20 cellular contexts compared by ENCODE assay signal in genomic region chr19:6672693-6673290, GRCh38. TPM values are rescaled to one million over a fixed set of nuclear protein-coding genes. Genes with fewer than 3 reads are reported as not detected.
DNase-seq lines count a peak whose midpoint lies in the region; ATAC-seq, FAIRE-seq and TF ChIP-seq lines count a peak whose summit lies in the region.
"Had no signal": no experiment of that assay in that cellular context is flagged by ENCODE, and none has a peak within 500 bp of the region (broad histone marks: within the 10 kb centered on the region; RNA-seq: fewer than 3 reads in every experiment).

No MANE protein-coding gene starts in this region.

- no peaks in the 10 kb centered on the region for H3K79me1 ChIP-seq in H1 (ENCODE audit: low read depth, low read length)

- peaks cover 57% of the 10 kb centered on the region for H3K4me1 Mint-ChIP-seq in activated naive CD4-positive, alpha-beta T cell treated with anti-CD3 and anti-CD28 coated beads, Interleukin-2, amount 50 U/mL, for 24 hours
- H3K4me1 Mint-ChIP-seq in activated CD8-positive, alpha-beta T cell treated with anti-CD3 and anti-CD28 coated beads for 36 hours (ENCODE audit: low read depth): peaks cover 54% of the 10 kb centered on the region
- no peaks in the 10 kb centered on the region for H3K4me1 Mint-ChIP-seq in type B pancreatic cell (ENCODE audit: unreplicated experiment)

- no peaks in the 10 kb centered on the region for H3K9me3 Mint-ChIP-seq in activated naive CD4-positive, alpha-beta T cell treated with anti-CD3 and anti-CD28 coated beads, Interleukin-2, amount 50 U/mL, for 24 hours
- H3K9me3 Mint-ChIP-seq in activated CD8-positive, alpha-beta T cell treated with anti-CD3 and anti-CD28 coated beads for 36 hours: peaks cover 4% of the 10 kb centered on the region
- peaks cover 2% of the 10 kb centered on the region for H3K9me3 Mint-ChIP-seq in type B pancreatic cell

- DNase-seq in activated naive CD4-positive, alpha-beta T cell treated with anti-CD3 and anti-CD28 coated beads, Interleukin-2, amount 50 U/mL, for 16 hours: no peak
- DNase-seq in activated CD8-positive, alpha-beta T cell treated with anti-CD3 and anti-CD28 coated beads for 36 hours: no peak
- DNase-seq in H1 (ENCODE audit: low read depth in 1 of 2, low spot score in 2 of 2): no peak
- peak; percentile 27 for DNase-seq in small intestine
- no peak for DNase-seq in NCI-H774 (lab: John Stamatoyannopoulos, UW)
- no peak for DNase-seq in type B pancreatic cell (ENCODE audit: extremely low spot score, unreplicated experiment)
- DNase-seq: CD8-positive, alpha-beta memory T cell; KG1; NCI-H1105 treated with DMSO at 0.1 percent for 48 hours; NCI-H187; NCI-H226; NCI-H524; PC-3; RPMI8226; SHP77 treated with DMSO at 0.1 percent for 48 hours had no signal

- H3K4me1 ChIP-seq in H1 (replicated peaks in 1 of 4; ENCODE audit: control insufficient read depth in 3 of 4, insufficient read depth in 4 of 4, low read length in 3 of 4) (peaks cover 3 to 10% (median 4%) of the 10 kb centered on the region in 4 experiments), small intestine (ENCODE audit: control insufficient read depth in 2 of 2, insufficient read depth in 1 of 2, low read depth in 1 of 2, low read length in 1 of 2) (no peaks in the 10 kb centered on the region)

- H2AK5ac ChIP-seq in H1 (ENCODE audit: low read depth, low read length): no peak overlapping the region

- 89% methylated on average over 6 of the region's 6 CpGs; no CpG with 5 or more reads in 1 of the 2 experiments for WGBS in H1 (ENCODE audit: extremely low coverage in 1 of 2, insufficient coverage in 1 of 2, insufficient read length in 1 of 2, insufficient replicate concordance in 2 of 2, low coverage in 1 of 2, low lambda C conversion rate in 2 of 2, missing lambda C conversion rate in 1 of 2), 2 experiments
- WGBS in small intestine, 3 donors: 61 to 84% (median 74%) methylated on average over 6 of the region's 6 CpGs

- peak overlapping the region; percentile 95 for H3K27ac Mint-ChIP-seq in activated naive CD4-positive, alpha-beta T cell treated with anti-CD3 and anti-CD28 coated beads, Interleukin-2, amount 50 U/mL, for 24 hours
- H3K27ac Mint-ChIP-seq in activated CD8-positive, alpha-beta T cell treated with anti-CD3 and anti-CD28 coated beads for 36 hours: peak overlapping the region; percentile 26
- H3K27ac Mint-ChIP-seq in type B pancreatic cell: no peak overlapping the region

- no peak overlapping the region for H3K14ac ChIP-seq in H1 (ENCODE audit: insufficient read length)

- TF ChIP-seq RAD21 in H1 (IDR thresholded peaks at IDR 0.05 in 1 of 2, conservative IDR thresholded peaks at IDR 0.05 in 1 of 2; ENCODE audit: low read depth in 2 of 2, low read length in 2 of 2): no peak

- H3K4me2 ChIP-seq in H1 (ENCODE audit: insufficient read depth in 1 of 2, low read depth in 2 of 2, low read length in 2 of 2): no peak overlapping the region
- H3K4me2 ChIP-seq: A549 had no signal

- H3K27me3 ChIP-seq in H1 (replicated peaks in 1 of 4; ENCODE audit: control insufficient read depth in 3 of 4, extremely low read depth in 1 of 4, insufficient read depth in 3 of 4, low read length in 3 of 4) (no peaks in the 10 kb centered on the region), small intestine (ENCODE audit: control insufficient read depth in 2 of 2, insufficient read depth in 2 of 2, low read length in 2 of 2) (no peaks in the 10 kb centered on the region)

- H3K4ac ChIP-seq in H1 (replicated peaks; ENCODE audit: insufficient read length, low read depth, low read length): no peak overlapping the region

- POLR2A ChIA-PET in activated CD8-positive, alpha-beta T cell treated with anti-CD3 and anti-CD28 coated beads for 36 hours (lab: Charles Lee): interaction anchor here (0.8 to 2.5 kb wide), 2 partner anchors 18 to 141 kb away, joined by 3 to 10 read pairs; no protein-coding TSS in a partner anchor
- POLR2A ChIA-PET in H1 (lab: Charles Lee; ENCODE audit: partially characterized antibody): no interaction called here

- H4K5ac ChIP-seq in H1 (ENCODE audit: insufficient read length, low read depth, low read length): no peak overlapping the region

- no peaks in the 10 kb centered on the region for H3K23me2 ChIP-seq in H1 (ENCODE audit: low read depth, low read length)

- H4K8ac ChIP-seq in H1 (ENCODE audit: extremely low read depth, insufficient read depth, low read length): no peak overlapping the region

- no peak for TF ChIP-seq CTCF in activated CD8-positive, alpha-beta T cell treated with anti-CD3 and anti-CD28 coated beads for 36 hours (IDR thresholded peaks at IDR 0.05)
- no peak for TF ChIP-seq CTCF in H1 (IDR thresholded peaks at IDR 0.05; ENCODE audit: control extremely low read depth in 1 of 3, insufficient read depth in 1 of 3, low read depth in 1 of 3, low read length in 3 of 3)
- TF ChIP-seq CTCF in type B pancreatic cell (conservative IDR thresholded peaks at IDR 0.05): no peak

- no peaks in the 10 kb centered on the region for H3K27me3 Mint-ChIP-seq in activated naive CD4-positive, alpha-beta T cell treated with anti-CD3 and anti-CD28 coated beads, Interleukin-2, amount 50 U/mL, for 24 hours
- no peaks in the 10 kb centered on the region for H3K27me3 Mint-ChIP-seq in activated CD8-positive, alpha-beta T cell treated with anti-CD3 and anti-CD28 coated beads for 36 hours
- H3K27me3 Mint-ChIP-seq in type B pancreatic cell: peaks cover 7% of the 10 kb centered on the region

- H3K18ac ChIP-seq in H1 (ENCODE audit: extremely low read depth, low read length): no peak overlapping the region

- no peak overlapping the region for H4K91ac ChIP-seq in H1 (replicated peaks; ENCODE audit: insufficient read length, low read length)

- peak overlapping the region; percentile 16 for H3K4me3 Mint-ChIP-seq in activated naive CD4-positive, alpha-beta T cell treated with anti-CD3 and anti-CD28 coated beads, Interleukin-2, amount 50 U/mL, for 24 hours
- no peak overlapping the region for H3K4me3 Mint-ChIP-seq in activated CD8-positive, alpha-beta T cell treated with anti-CD3 and anti-CD28 coated beads for 36 hours
- H3K4me3 Mint-ChIP-seq in type B pancreatic cell: no peak overlapping the region

- CTCF ChIA-PET in activated CD8-positive, alpha-beta T cell treated with anti-CD3 and anti-CD28 coated beads for 36 hours (lab: Charles Lee): interaction anchor here (0.6 to 1.6 kb wide), 3 partner anchors 9 to 52 kb away, joined by 3 to 6 read pairs (median 3); no protein-coding TSS in a partner anchor
- CTCF ChIA-PET in H1 (lab: Charles Lee; ENCODE audit: partially characterized antibody): no interaction called here

- H2BK15ac ChIP-seq in H1 (ENCODE audit: low read length): no peak overlapping the region

- H3K4me3 ChIP-seq in H1 (ENCODE audit: extremely low read depth in 1 of 4, insufficient read depth in 2 of 4, low read depth in 3 of 4, low read length in 4 of 4): no peak overlapping the region
- no peak overlapping the region for H3K4me3 ChIP-seq in small intestine (ENCODE audit: low read depth in 1 of 2, low read length in 2 of 2)
- H3K4me3 ChIP-seq: A549 had no signal

- H3K9me3 ChIP-seq in H1 (ENCODE audit: insufficient read depth in 2 of 2, low read depth in 1 of 2, low read length in 1 of 2) (no peaks in the 10 kb centered on the region), small intestine (ENCODE audit: control insufficient read depth, low read depth) (no peaks in the 10 kb centered on the region)
- H3K9me3 ChIP-seq: A549 had no signal

- H2BK20ac ChIP-seq in H1 (ENCODE audit: low read length): no peak overlapping the region

- no peak overlapping the region for H2BK12ac ChIP-seq in H1 (ENCODE audit: low read depth, low read length)

- TF ChIP-seq EP300 in H1 (IDR thresholded peaks at IDR 0.05; ENCODE audit: borderline replicate concordance in 1 of 2, low read depth in 2 of 2, low read length in 2 of 2): no peak

- H3K9ac ChIP-seq in H1 (replicated peaks in 1 of 4; ENCODE audit: extremely low read depth in 1 of 4, low read depth in 3 of 4, low read length in 3 of 4): no peak overlapping the region

- H2BK120ac ChIP-seq in H1 (replicated peaks; ENCODE audit: low read depth, low read length): no peak overlapping the region

- no peaks in the 10 kb centered on the region for H4K20me1 ChIP-seq in H1 (replicated peaks in 1 of 2; ENCODE audit: control insufficient read depth in 1 of 2, insufficient read depth in 2 of 2, low read length in 2 of 2)

- H3K23ac ChIP-seq in H1 (ENCODE audit: insufficient read length): no peak overlapping the region

- no peak for FAIRE-seq in H1 (lab: Jason Lieb, UNC)
- no peak for FAIRE-seq in small intestine (lab: Jason Lieb, UNC)
- FAIRE-seq: A549, D721Med, GM12891 had no signal

- intact Hi-C loops in activated CD8-positive, alpha-beta T cell treated with anti-CD3 and anti-CD28 coated beads for 36 hours (cut with micrococcal nuclease): no loop called here

- H2BK5ac ChIP-seq in H1 (ENCODE audit: low read depth, low read length): no peak overlapping the region

- H3K36me3 ChIP-seq in H1 (ENCODE audit: control insufficient read depth in 2 of 4, insufficient read depth in 4 of 4, low read length in 3 of 4) (no peaks in the 10 kb centered on the region), small intestine (ENCODE audit: control insufficient read depth in 2 of 2, insufficient read depth in 2 of 2, low read length in 2 of 2) (no peaks in the 10 kb centered on the region)

- no peak overlapping the region for H3K56ac ChIP-seq in H1 (replicated peaks; ENCODE audit: insufficient read length, low read depth, low read length)

- no peak for ATAC-seq in activated CD8-positive, alpha-beta T cell treated with anti-CD3 and anti-CD28 coated beads for 36 hours
- ATAC-seq: A549, PC-3 had no signal

- H3K36me3 Mint-ChIP-seq in activated naive CD4-positive, alpha-beta T cell treated with anti-CD3 and anti-CD28 coated beads, Interleukin-2, amount 50 U/mL, for 24 hours: peaks cover 11% of the 10 kb centered on the region
- peaks cover 22% of the 10 kb centered on the region for H3K36me3 Mint-ChIP-seq in activated CD8-positive, alpha-beta T cell treated with anti-CD3 and anti-CD28 coated beads for 36 hours (ENCODE audit: low read depth)
- no peaks in the 10 kb centered on the region for H3K36me3 Mint-ChIP-seq in type B pancreatic cell

- H3K27ac ChIP-seq in H1 (ENCODE audit: low read depth, low read length) (no peak overlapping the region), small intestine (ENCODE audit: low read depth in 1 of 2, low read length in 1 of 2) (no peak overlapping the region)
- H3K27ac ChIP-seq: A549 had no signal

- H2AFZ ChIP-seq in H1 (ENCODE audit: low read length): no peak overlapping the region

- no peak for TF ChIP-seq POLR2A in H1 (IDR thresholded peaks at IDR 0.05; ENCODE audit: control extremely low read depth in 1 of 2, low read depth in 2 of 2, low read length in 2 of 2)

- no peaks in the 10 kb centered on the region for H3K79me2 ChIP-seq in H1 (ENCODE audit: control insufficient read depth in 1 of 2, insufficient read depth in 2 of 2, low read length in 2 of 2)

RNA-seq across cellular contexts. Expression of gene TNFSF14, which starts 2.8 kb away (rescaled TPM):
- 10 to 100 TPM; 41.7 to 43.8 TPM for total RNA-seq in activated CD8-positive, alpha-beta T cell treated with anti-CD3 and anti-CD28 coated beads for 36 hours
- not detected in 2 replicates for total RNA-seq in H1 (2021; fragmentation: NEBNext Ultra II Directional; extraction: Animal tissue kit (Norgen Biotek cat#: 25700))
- polyA plus RNA-seq in H1 (2011; rRNA removed) (0.03 TPM in 1 of 2 replicates, not detected in the other), small intestine (1 to 10 TPM in 1 of 3 donors, under 1 TPM in 2; 0.22 to 2.2 (median 0.73) TPM)
- polyA plus RNA-seq in H1 (2011; cell fraction: cytosol; rRNA removed): 0.03 TPM
- polyA plus RNA-seq in H1 (2011; cell fraction: nucleus; rRNA removed): not detected
- polyA plus RNA-seq in H1 (2012, experiment 1 of 2): 0.06 TPM in 1 of 4 replicates, not detected in the others
- polyA plus RNA-seq in H1 (2012, experiment 2 of 2): not detected
- 0.02 TPM for polyA plus RNA-seq in H1 (2013, experiment 1 of 2)
- polyA plus RNA-seq in H1 (2013, experiment 2 of 2): not detected
- not detected in 2 replicates for polyA minus RNA-seq in H1 (2011; rRNA and poly(A)+ RNA removed)
- not detected for polyA minus RNA-seq in H1 (2011; cell fraction: cytosol; rRNA and poly(A)+ RNA removed)
- polyA minus RNA-seq in H1 (2011; cell fraction: nucleus; rRNA and poly(A)+ RNA removed): not detected
- not detected in 2 replicates for total RNA-seq in type B pancreatic cell (ENCODE audit: low replicate concordance)
- total RNA-seq: PC-3 had no signal
- polyA plus RNA-seq: BJ had no signal

RNA-seq across cellular contexts. Expression of gene C3, which starts 47.7 kb away (rescaled TPM):
- total RNA-seq in activated CD8-positive, alpha-beta T cell treated with anti-CD3 and anti-CD28 coated beads for 36 hours: 1 to 10 TPM in 1 of 2 experiments, under 1 TPM in 1; 0.34 to 1.1 TPM
- total RNA-seq in H1 (2021; fragmentation: NEBNext Ultra II Directional; extraction: Animal tissue kit (Norgen Biotek cat#: 25700)): 4.2 and 6.4 TPM in 2 replicates
- 12.8 and 16.6 TPM in 2 replicates for polyA plus RNA-seq in H1 (2011; rRNA removed)
- polyA plus RNA-seq in H1 (2011; cell fraction: cytosol; rRNA removed): 16.0 TPM
- polyA plus RNA-seq in H1 (2011; cell fraction: nucleus; rRNA removed): 34.2 TPM
- 11.3 to 16.8 TPM (median 13.0 TPM) in 4 replicates for polyA plus RNA-seq in H1 (2012, experiment 1 of 2)
- polyA plus RNA-seq in H1 (2012, experiment 2 of 2): 13.6 TPM
- 22.5 TPM for polyA plus RNA-seq in H1 (2013, experiment 1 of 2)
- 24.4 TPM for polyA plus RNA-seq in H1 (2013, experiment 2 of 2)
- 16.2 and 28.8 TPM in 2 replicates for polyA minus RNA-seq in H1 (2011; rRNA and poly(A)+ RNA removed)
- polyA minus RNA-seq in H1 (2011; cell fraction: cytosol; rRNA and poly(A)+ RNA removed): 31.9 TPM
- 33.2 TPM for polyA minus RNA-seq in H1 (2011; cell fraction: nucleus; rRNA and poly(A)+ RNA removed)
- 100 to 1,000 TPM in 1 of 3 donors, 10 to 100 TPM in 1, 1 to 10 TPM in 1; 9.5 to 552 (median 16.1) TPM for polyA plus RNA-seq in small intestine
- 8.2 and 14.2 TPM in 2 replicates for total RNA-seq in type B pancreatic cell (ENCODE audit: low replicate concordance)
- polyA plus RNA-seq: CD8-positive, alpha-beta memory T cell had no signal

Comparison
In these comparisons a context has a peak if more than half of its experiments do, and no peak if none do; other contexts are left out.
1. RNA of gene TNFSF14, which starts 2.8 kb away (total RNA-seq): 41.7 to 43.8 TPM in activated CD8-positive, alpha-beta T cell treated with anti-CD3 and anti-CD28 coated beads for 36 hours; not detected in H1 and not detected in type B pancreatic cell; every median in the first group is over 10 times any median in the second.